20 cellular contexts compared by ENCODE assay signal in genomic region chr11:12027844-12028243, GRCh38. TPM values are rescaled to one million over a fixed set of nuclear protein-coding genes. Genes with fewer than 3 reads are reported as not detected.
DNase-seq lines count a peak whose midpoint lies in the region; ATAC-seq and TF ChIP-seq lines count a peak whose summit lies in the region.
"Had no signal": no experiment of that assay in that cellular context is flagged by ENCODE, and none has a peak within 500 bp of the region (broad histone marks: within the 10 kb centered on the region; RNA-seq: fewer than 3 reads in every experiment).

No MANE protein-coding gene starts in this region.

- H3K9me3 Mint-ChIP-seq in osteocyte (ENCODE audit: unreplicated experiment) = peaks cover 7% of the 10 kb centered on the region
- no peaks in the 10 kb centered on the region for H3K9me3 Mint-ChIP-seq in activated CD4-positive, alpha-beta memory T cell treated with anti-CD3 and anti-CD28 coated beads for 36 hours

- no peak overlapping the region; the same call in 1 of the 2 replicates for H2AK5ac ChIP-seq in IMR-90 (ENCODE audit: low read depth, low read length)

- H3K36me3 Mint-ChIP-seq in osteocyte (ENCODE audit: unreplicated experiment) = peaks cover 2% of the 10 kb centered on the region
- H3K36me3 Mint-ChIP-seq in activated CD4-positive, alpha-beta memory T cell treated with anti-CD3 and anti-CD28 coated beads for 36 hours = peaks cover 2% of the 10 kb centered on the region
- H3K36me3 Mint-ChIP-seq: CD14-positive monocyte had no signal

- peak overlapping the region; percentile 76; the same call in 1 of the 2 replicates for H3K14ac ChIP-seq in IMR-90 (replicated peaks; ENCODE audit: low read depth, low read length)

- H4K91ac ChIP-seq in IMR-90 (ENCODE audit: insufficient read depth, low read depth, low read length) = no peak overlapping the region

- no peak overlapping the region for H3K56ac ChIP-seq in IMR-90 (ENCODE audit: extremely low read depth, insufficient read depth, low read length)

- no peak for TF ChIP-seq EP300 in SK-N-SH (IDR thresholded peaks at IDR 0.05; ENCODE audit: borderline replicate concordance in 1 of 2, low read depth in 1 of 2, low read length in 1 of 2)

- ATAC-seq in SK-N-SH treated with all-trans-retinoic acid at 6 μM for 48 hours (0 out of 3 replicates have a peak, but pooled peaks have one; percentile 21), IMR-90 (ENCODE audit: low read depth) (peak; percentile 37; the same call in 1 of the 2 replicates)
- ATAC-seq: A549, HCT116 had no signal

- H2AFZ ChIP-seq in SK-N-SH (ENCODE audit: low read depth) = no peak overlapping the region
- H2AFZ ChIP-seq in IMR-90 (replicated peaks; ENCODE audit: low read length, poor library complexity) = no peak overlapping the region

- TF ChIP-seq RAD21 in SK-N-SH (IDR thresholded peaks at IDR 0.05; ENCODE audit: low read length) (no peak), IMR-90 (IDR thresholded peaks at IDR 0.05; ENCODE audit: low read length) (no peak)

- no peak overlapping the region for H2AK9ac ChIP-seq in IMR-90 (replicated peaks; ENCODE audit: low read depth, low read length, poor library complexity)

- H3K9me1 ChIP-seq in IMR-90 (ENCODE audit: insufficient read depth, low read length) = peaks cover 9% of the 10 kb centered on the region; the same call in 1 of the 2 replicates

- peak overlapping the region; percentile 51; the same call in 1 of the 3 replicates for H2BK15ac ChIP-seq in IMR-90 (ENCODE audit: low read depth, low read length)

- no peak overlapping the region for H3K27ac ChIP-seq in SK-N-SH (ENCODE audit: low read depth in 2 of 2, low read length in 1 of 2)
- no peak overlapping the region for H3K27ac ChIP-seq in IMR-90 (ENCODE audit: insufficient read depth, low read length)
- no peak overlapping the region for H3K27ac ChIP-seq in coronary artery
- H3K27ac ChIP-seq: 22Rv1, A549, BLaER1 had no signal

- H3K4me2 ChIP-seq in SK-N-SH (no peak overlapping the region), IMR-90 (ENCODE audit: low read depth, low read length) (no peak overlapping the region)
- H3K4me2 ChIP-seq: A549, BLaER1 had no signal

- H2BK20ac ChIP-seq in IMR-90 (ENCODE audit: low read depth, low read length) = no peak overlapping the region

- no peaks in the 10 kb centered on the region for H4K20me1 ChIP-seq in SK-N-SH (ENCODE audit: insufficient read depth)
- H4K20me1 ChIP-seq in IMR-90 (ENCODE audit: insufficient read depth, low read length) = no peaks in the 10 kb centered on the region
- H4K20me1 ChIP-seq: BLaER1 had no signal

- TF ChIP-seq CTCF in SK-N-SH (IDR thresholded peaks at IDR 0.05) = no peak
- TF ChIP-seq CTCF in IMR-90 (conservative IDR thresholded peaks at IDR 0.05; ENCODE audit: low read depth, low read length) = no peak
- no peak for TF ChIP-seq CTCF in osteocyte (IDR thresholded peaks at IDR 0.05)
- TF ChIP-seq CTCF in coronary artery (IDR thresholded peaks at IDR 0.05) = no peak

- H4K8ac ChIP-seq in IMR-90 (ENCODE audit: low read depth in 2 of 2, low read length in 2 of 2) = no peak overlapping the region

- H3K4me1 ChIP-seq in SK-N-SH (ENCODE audit: control insufficient read depth in 1 of 2, insufficient read depth in 2 of 2, low read depth in 1 of 2, low read length in 1 of 2) (peaks cover 9 to 15% of the 10 kb centered on the region in 2 experiments; a peak in 3 of 4 replicates), IMR-90 (ENCODE audit: control insufficient read depth, insufficient read depth, low read length) (peaks cover 8% of the 10 kb centered on the region)
- H3K4me1 ChIP-seq: BLaER1 had no signal

- H3F3A ChIP-seq in SK-N-SH (replicated peaks; ENCODE audit: insufficient read depth) = peaks cover 3% of the 10 kb centered on the region

- H3K18ac ChIP-seq in IMR-90 (ENCODE audit: low read depth, low read length) = no peak overlapping the region

- H2BK5ac ChIP-seq in IMR-90 (ENCODE audit: low read depth, low read length, poor library complexity, severe bottlenecking) = no peak overlapping the region

- H3K4me3 Mint-ChIP-seq in osteocyte (ENCODE audit: unreplicated experiment) = no peak overlapping the region
- no peak overlapping the region for H3K4me3 Mint-ChIP-seq in activated CD4-positive, alpha-beta memory T cell treated with anti-CD3 and anti-CD28 coated beads for 36 hours
- H3K4me3 Mint-ChIP-seq: CD4-positive, alpha-beta memory T cell; HFFc6 had no signal

- H3K27me3 Mint-ChIP-seq in osteocyte (ENCODE audit: unreplicated experiment) = no peaks in the 10 kb centered on the region
- peaks cover 10% of the 10 kb centered on the region for H3K27me3 Mint-ChIP-seq in activated CD4-positive, alpha-beta memory T cell treated with anti-CD3 and anti-CD28 coated beads for 36 hours

- H3K27me3 ChIP-seq in SK-N-SH (ENCODE audit: insufficient read depth) = no peaks in the 10 kb centered on the region
- no peaks in the 10 kb centered on the region for H3K27me3 ChIP-seq in IMR-90 (ENCODE audit: control insufficient read depth, insufficient read depth, low read length)
- H3K27me3 ChIP-seq: BLaER1 had no signal

- in situ Hi-C loops in IMR-90 (cut with MboI; ENCODE audit: low sequenced_read_pairs) = loop anchor here (25.0 kb wide), 1 partner anchor 991 kb away; no protein-coding TSS in a partner anchor

- no peak for DNase-seq in SK-N-SH
- no peak for DNase-seq in IMR-90
- peak; percentile 66 for DNase-seq in left kidney (ENCODE audit: low read depth, low spot score)
- DNase-seq in osteocyte (ENCODE audit: extremely low spot score, unreplicated experiment) = no peak
- DNase-seq in posterior vena cava (ENCODE audit: low spot score) = no peak
- no peak for DNase-seq in coronary artery (ENCODE audit: low spot score)
- DNase-seq in activated CD4-positive, alpha-beta memory T cell treated with anti-CD3 and anti-CD28 coated beads for 36 hours = no peak
- DNase-seq: Calu3; CD4-positive, alpha-beta memory T cell; DMS79 treated with DMSO at 0.1 percent for 48 hours; GF-D8; GOT3; H7; HFFc6 had no signal

- H3K9me3 ChIP-seq in SK-N-SH (0 out of 2 replicates have a peak, but pooled peaks cover 7% of the 10 kb centered on the region), IMR-90 (ENCODE audit: control insufficient read depth, insufficient read depth, low read length) (no peaks in the 10 kb centered on the region)

- peaks cover 34% of the 10 kb centered on the region for H3K4me1 Mint-ChIP-seq in osteocyte (ENCODE audit: unreplicated experiment)
- H3K4me1 Mint-ChIP-seq in activated CD4-positive, alpha-beta memory T cell treated with anti-CD3 and anti-CD28 coated beads for 36 hours (ENCODE audit: low read depth) = no peaks in the 10 kb centered on the region
- H3K4me1 Mint-ChIP-seq: CD4-positive, alpha-beta memory T cell had no signal

- dilution Hi-C loops in IMR-90 (cut with HindIII; ENCODE audit: low sequenced_read_pairs, unreplicated experiment) = no loop called here

- no peak overlapping the region for H3K23ac ChIP-seq in IMR-90 (ENCODE audit: low read depth, low read length)

- peak overlapping the region; percentile 42 for H3K27ac Mint-ChIP-seq in osteocyte (ENCODE audit: unreplicated experiment)
- no peak overlapping the region for H3K27ac Mint-ChIP-seq in activated CD4-positive, alpha-beta memory T cell treated with anti-CD3 and anti-CD28 coated beads for 36 hours
- H3K27ac Mint-ChIP-seq: CD4-positive, alpha-beta memory T cell; HFFc6 had no signal

- no peak overlapping the region for H2BK120ac ChIP-seq in IMR-90 (ENCODE audit: low read depth, low read length)

- TF ChIP-seq POLR2A in IMR-90 (IDR thresholded peaks at IDR 0.05; ENCODE audit: low read depth, low read length) = no peak

- H3K4me3 ChIP-seq in SK-N-SH (ENCODE audit: low read depth in 2 of 2, low read length in 1 of 2) = no peak overlapping the region
- no peak overlapping the region for H3K4me3 ChIP-seq in IMR-90 (ENCODE audit: insufficient read depth, low read depth, low read length)
- H3K4me3 ChIP-seq in coronary artery = no peak overlapping the region
- H3K4me3 ChIP-seq: A549, BLaER1 had no signal

- H3K9ac ChIP-seq in SK-N-SH (no peak overlapping the region), IMR-90 (ENCODE audit: low read depth, low read length) (no peak overlapping the region)
- H3K9ac ChIP-seq: BLaER1 had no signal

- POLR2A ChIA-PET in SK-N-SH (lab: Yijun Ruan, JAX) = no interaction called here
- POLR2A ChIA-PET in IMR-90 (lab: Charles Lee; ENCODE audit: unreplicated experiment) = no interaction called here
- POLR2A ChIA-PET in activated CD4-positive, alpha-beta memory T cell treated with anti-CD3 and anti-CD28 coated beads for 36 hours (lab: Charles Lee) = no interaction called here

- BruUV-seq in IMR-90 (replicated peaks; lab: Mats Ljungman, UMichigan) = no TSS peak

- intact Hi-C loops in IMR-90 (cut with micrococcal nuclease) = no loop called here
- intact Hi-C loops in posterior vena cava (cut with DNase I) = no loop called here
- intact Hi-C loops in activated CD4-positive, alpha-beta memory T cell treated with anti-CD3 and anti-CD28 coated beads for 36 hours (cut with micrococcal nuclease) = no loop called here

- no peak overlapping the region for H3K4ac ChIP-seq in IMR-90 (ENCODE audit: low read depth, low read length)

- H4K5ac ChIP-seq in IMR-90 (ENCODE audit: low read depth, low read length) = no peak overlapping the region

- no peaks in the 10 kb centered on the region for H3K79me2 ChIP-seq in SK-N-SH (ENCODE audit: insufficient read depth)

- no peaks in the 10 kb centered on the region for H3K9me2 ChIP-seq in SK-N-SH

- no peaks in the 10 kb centered on the region for H3K79me1 ChIP-seq in IMR-90 (ENCODE audit: low read depth in 1 of 2, low read length in 2 of 2)

- 90% methylated on average over 5 of the region's 5 CpGs for WGBS in SK-N-SH (ENCODE audit: low lambda C conversion rate)
- no CpG with 5 or more reads among the region's 5 CpGs for WGBS in IMR-90 (ENCODE audit: extremely low coverage in 2 of 2, insufficient read length in 1 of 2), 2 experiments

- H3K36me3 ChIP-seq in SK-N-SH (replicated peaks in 1 of 2; ENCODE audit: control insufficient read depth in 1 of 2, insufficient read depth in 2 of 2, low read length in 1 of 2) (no peaks in the 10 kb centered on the region), IMR-90 (ENCODE audit: control insufficient read depth, insufficient read depth, low read length) (no peaks in the 10 kb centered on the region)
- H3K36me3 ChIP-seq: BLaER1 had no signal

- CTCF ChIA-PET in SK-N-SH (lab: Yijun Ruan, JAX) = interaction anchor here (0.9 to 3.3 kb wide), 5 partner anchors 16 to 254 kb away, joined by 3 to 16 read pairs (median 3); no protein-coding TSS in a partner anchor
- CTCF ChIA-PET in IMR-90 (lab: Yijun Ruan, JAX) = interaction anchor here (0.9 kb wide), 1 partner anchor 19 kb away, joined by 3 read pairs; the partner anchor contains the start of gene DKK3
- CTCF ChIA-PET in activated CD4-positive, alpha-beta memory T cell treated with anti-CD3 and anti-CD28 coated beads for 36 hours (lab: Charles Lee) = interaction anchor here (1.1 to 1.3 kb wide), 2 partner anchors 16 to 262 kb away, joined by 3 to 4 read pairs; no protein-coding TSS in a partner anchor

RNA-seq across cellular contexts. Expression of gene DKK3, which starts 19.4 kb away (rescaled TPM):
- polyA plus RNA-seq in SK-N-SH (2012; rRNA removed) (1,174 and 1,491 TPM in 2 replicates), IMR-90 (2012; rRNA removed) (838 and 964 TPM in 2 replicates)
- polyA plus RNA-seq in SK-N-SH (2012; cell fraction: cytosol; rRNA removed) = 1,028 and 1,442 TPM in 2 replicates
- polyA plus RNA-seq in SK-N-SH (2012; cell fraction: nucleus; rRNA removed) = 933 and 1,160 TPM in 2 replicates
- total RNA-seq in IMR-90 (2012; rRNA removed) (348 and 453 TPM in 2 replicates), osteocyte (548 and 587 TPM in 2 replicates), posterior vena cava (100 to 1,000 TPM; 117 to 138 TPM)
- 812 and 1,206 TPM in 2 replicates for polyA plus RNA-seq in IMR-90 (2012; cell fraction: cytosol; rRNA removed)
- 383 and 412 TPM in 2 replicates for polyA plus RNA-seq in IMR-90 (2012; cell fraction: nucleus; rRNA removed; ENCODE audit: low replicate concordance)
- total RNA-seq in activated CD4-positive, alpha-beta memory T cell treated with anti-CD3 and anti-CD28 coated beads for 36 hours = not detected
- polyA plus RNA-seq: CD14-positive monocyte had no signal

Comparison
In these comparisons a context has a peak if more than half of its experiments do, and no peak if none do; other contexts are left out.
1. RNA of gene DKK3, which starts 19.4 kb away (total RNA-seq): 548 to 587 TPM in osteocyte, 348 to 453 TPM in IMR-90 and 117 to 138 TPM in posterior vena cava; not detected in activated CD4-positive, alpha-beta memory T cell treated with anti-CD3 and anti-CD28 coated beads for 36 hours; every median in the first group is over 100 times any median in the second.